16 cellular contexts compared by ENCODE assay signal in the genomic region with DNA sequence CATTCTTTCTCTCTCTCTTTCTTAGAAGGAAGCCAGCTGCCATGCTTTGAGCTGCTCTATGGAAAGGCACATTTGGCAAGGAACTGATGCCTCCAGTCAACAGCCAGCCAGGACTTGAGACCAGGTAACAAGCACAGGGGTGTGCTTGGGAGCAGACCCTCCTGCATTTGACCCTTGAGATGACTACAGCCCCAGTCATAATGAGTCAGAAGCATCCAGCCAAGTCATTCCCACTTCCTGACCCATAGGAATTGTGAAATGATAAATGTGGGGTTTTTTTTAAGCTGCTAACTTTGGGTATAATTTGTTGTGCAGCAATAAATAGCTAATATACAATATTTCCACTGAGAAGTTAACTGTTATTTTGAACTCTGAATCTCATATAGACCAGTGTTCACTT.
DNase-seq lines count a peak whose midpoint lies in the region; ATAC-seq and TF ChIP-seq lines count a peak whose summit lies in the region.
"Had no signal": no experiment of that assay in that cellular context is flagged by ENCODE, and none has a peak within 500 bp of the region (broad histone marks: within the 10 kb centered on the region; RNA-seq: fewer than 3 reads in every experiment).

No MANE protein-coding gene starts in this region.

- TF ChIP-seq CTCF in epithelial cell of esophagus (IDR thresholded peaks at IDR 0.05; ENCODE audit: insufficient read depth, low read depth, low read length, missing control alignments), result no peak

- DNase-seq in AG20443 (ENCODE audit: low spot score) (peak; percentile 20), NCI-H226 (peak; percentile 69), epithelial cell of esophagus (ENCODE audit: low read depth) (peak; percentile 90), myocyte (ENCODE audit: low read depth) (peak; percentile 13), mucosa of gallbladder (ENCODE audit: low spot score) (no peak)
- DNase-seq: activated CD4-positive, alpha-beta T cell treated with anti-CD3 and anti-CD28 coated beads for 36 hours; activated naive CD4-positive, alpha-beta T cell treated with anti-CD3 and anti-CD28 coated beads, Interleukin-2, amount 50 U/mL, for 16 hours; BE2C; NCI-H146; NCI-H446; stomach; T-helper 9 cell; uterus had no signal

- no peak overlapping the region for H3K4me3 ChIP-seq in epithelial cell of esophagus (ENCODE audit: low read length)
- H3K4me3 ChIP-seq: stomach, uterus had no signal

- ATAC-seq in HG03097 (IDR thresholded peaks at IDR 0.05; ENCODE audit: low FRiP score, unreplicated experiment), result no peak
- ATAC-seq in GM21526 (IDR thresholded peaks at IDR 0.05; ENCODE audit: low FRiP score, unreplicated experiment), result no peak
- ATAC-seq in GM21381 (IDR thresholded peaks at IDR 0.05; ENCODE audit: unreplicated experiment), result no peak
- ATAC-seq: activated CD4-positive, alpha-beta T cell treated with anti-CD3 and anti-CD28 coated beads for 36 hours had no signal
